Comparison of ENCODE assay signal across 22 cellular contexts in genomic region chr12:42564540-42564939, GRCh38. TPM values are rescaled to one million over a fixed set of nuclear protein-coding genes. Genes with fewer than 3 reads are reported as not detected.
DNase-seq lines count a peak whose midpoint lies in the region; ATAC-seq, FAIRE-seq and TF ChIP-seq lines count a peak whose summit lies in the region.
"Had no signal": no experiment of that assay in that cellular context is flagged by ENCODE, and none has a peak within 500 bp of the region (broad histone marks: within the 10 kb centered on the region; RNA-seq: fewer than 3 reads in every experiment).

No MANE protein-coding gene starts in this region.

- peak overlapping the region; percentile 38 for H3K9ac ChIP-seq in astrocyte (ENCODE audit: low read length)

- H4K20me1 ChIP-seq in astrocyte (ENCODE audit: insufficient read depth, low read length) (peaks cover 3% of the 10 kb centered on the region), hepatocyte (ENCODE audit: insufficient read depth, poor library complexity, severe bottlenecking) (peaks cover 26% of the 10 kb centered on the region)

- TF ChIP-seq CTCF in astrocyte (IDR thresholded peaks at IDR 0.05; ENCODE audit: insufficient read depth, low read depth, low read length) (no peak), hepatocyte (IDR thresholded peaks at IDR 0.05; ENCODE audit: poor library complexity) (no peak)

- DNase-seq in H4 (ENCODE audit: low spot score): peak; percentile 30
- DNase-seq in astrocyte (ENCODE audit: low read depth): peak; percentile 73
- no peak for DNase-seq in hepatocyte (ENCODE audit: low spot score)
- DNase-seq in putamen (ENCODE audit: low spot score): no peak
- no peak for DNase-seq in activated naive CD4-positive, alpha-beta T cell treated with anti-CD3 and anti-CD28 coated beads, Interleukin-2, amount 50 U/mL, for 72 hours (ENCODE audit: low spot score in 2 of 2)
- no peak for DNase-seq in GOT3 (lab: John Stamatoyannopoulos, UW)
- DNase-seq: ACHN; activated CD4-positive, alpha-beta T cell treated with anti-CD3 and anti-CD28 coated beads, Interleukin-2, amount 10 ng/mL, durations not matched to agents 24 days and 14 days; activated CD8-positive, alpha-beta memory T cell treated with anti-CD3 and anti-CD28 coated beads, Interleukin-2, amount 50 U/mL, for 4 hours; activated effector memory CD4-positive, alpha-beta T cell treated with Interleukin-2 at 50 U/mL for 16 hours; amniotic stem cell; colonic mucosa; left ventricle myocardium superior; NCI-H1694; right lobe of liver; upper lobe of left lung had no signal

- H3K4me3 ChIP-seq in ACC112 (ENCODE audit: low read depth, low read length) (peak overlapping the region; percentile 59), astrocyte (ENCODE audit: insufficient read depth, low read depth, low read length) (no peak overlapping the region), hepatocyte (no peak overlapping the region)
- H3K4me3 ChIP-seq: colonic mucosa, right lobe of liver, upper lobe of left lung had no signal

- H3K4me2 ChIP-seq in astrocyte (ENCODE audit: low read length) (peak overlapping the region; percentile 44), hepatocyte (peak overlapping the region; percentile 16)

- ATAC-seq in activated naive CD4-positive, alpha-beta T cell treated with anti-CD3 and anti-CD28 coated beads, Interleukin-2, amount 50 U/mL, for 72 hours: no peak
- no peak for ATAC-seq in HG03439 (IDR thresholded peaks at IDR 0.05; ENCODE audit: unreplicated experiment)
- ATAC-seq: left ventricle myocardium superior, SK-N-SH treated with all-trans-retinoic acid at 6 μM for 48 hours had no signal

- no peak overlapping the region for H3K27ac ChIP-seq in ACC112 (ENCODE audit: low read depth, low read length)
- H3K27ac ChIP-seq in astrocyte (ENCODE audit: low read depth, low read length): peak overlapping the region; percentile 39
- H3K27ac ChIP-seq in hepatocyte: no peak overlapping the region
- H3K27ac ChIP-seq: colonic mucosa, right lobe of liver had no signal

- H2AFZ ChIP-seq in ACC112 (ENCODE audit: low read length, unreplicated experiment) (peak overlapping the region; percentile 31), astrocyte (ENCODE audit: low read depth, low read length) (no peak overlapping the region), hepatocyte (no peak overlapping the region)

- H3K9me3 Mint-ChIP-seq in astrocyte (ENCODE audit: unreplicated experiment): peaks cover 4% of the 10 kb centered on the region
- no peaks in the 10 kb centered on the region for H3K9me3 Mint-ChIP-seq in activated naive CD4-positive, alpha-beta T cell treated with anti-CD3 and anti-CD28 coated beads, Interleukin-2, amount 50 U/mL, for 72 hours
- H3K9me3 Mint-ChIP-seq: activated CD4-positive, alpha-beta T cell treated with anti-CD3 and anti-CD28 coated beads, Interleukin-2, amount 10 ng/mL, durations not matched to agents 24 days and 14 days had no signal

- WGBS in hepatocyte (ENCODE audit: low lambda C conversion rate, missing lambda C conversion rate): 82% methylated on average over 4 of the region's 4 CpGs

- H3K27me3 ChIP-seq in ACC112 (ENCODE audit: insufficient read depth, low read length) (no peaks in the 10 kb centered on the region), astrocyte (ENCODE audit: insufficient read depth, low read length) (no peaks in the 10 kb centered on the region), hepatocyte (no peaks in the 10 kb centered on the region)
- H3K27me3 ChIP-seq: colonic mucosa, right lobe of liver, upper lobe of left lung had no signal

- no peaks in the 10 kb centered on the region for H3K9me2 ChIP-seq in hepatocyte (replicated peaks; ENCODE audit: insufficient read depth)

- H3K27ac Mint-ChIP-seq in astrocyte (ENCODE audit: unreplicated experiment): no peak overlapping the region
- no peak overlapping the region for H3K27ac Mint-ChIP-seq in activated naive CD4-positive, alpha-beta T cell treated with anti-CD3 and anti-CD28 coated beads, Interleukin-2, amount 50 U/mL, for 72 hours
- H3K27ac Mint-ChIP-seq: activated CD4-positive, alpha-beta T cell treated with anti-CD3 and anti-CD28 coated beads, Interleukin-2, amount 10 ng/mL, durations not matched to agents 24 days and 14 days had no signal

- peak overlapping the region; percentile 31 for H3K4me3 Mint-ChIP-seq in astrocyte (ENCODE audit: unreplicated experiment)
- H3K4me3 Mint-ChIP-seq: activated CD4-positive, alpha-beta T cell treated with anti-CD3 and anti-CD28 coated beads, Interleukin-2, amount 10 ng/mL, durations not matched to agents 24 days and 14 days had no signal

- H3K4me1 ChIP-seq in ACC112 (ENCODE audit: control insufficient read depth, insufficient read depth, low read length, unreplicated experiment) (peaks cover 10% of the 10 kb centered on the region), astrocyte (ENCODE audit: insufficient read depth, low read length) (peaks cover 17% of the 10 kb centered on the region), hepatocyte (ENCODE audit: insufficient read depth) (no peaks in the 10 kb centered on the region)
- H3K4me1 ChIP-seq: colonic mucosa, right lobe of liver had no signal

- no peaks in the 10 kb centered on the region for H3K9me3 ChIP-seq in astrocyte (ENCODE audit: insufficient read depth, low read depth, low read length)
- no peaks in the 10 kb centered on the region for H3K9me3 ChIP-seq in hepatocyte (ENCODE audit: low read depth)
- H3K9me3 ChIP-seq: colonic mucosa, right lobe of liver, upper lobe of left lung had no signal

- peaks cover 12% of the 10 kb centered on the region for H3K4me1 Mint-ChIP-seq in astrocyte (ENCODE audit: low read depth, unreplicated experiment)
- H3K4me1 Mint-ChIP-seq: activated CD4-positive, alpha-beta T cell treated with anti-CD3 and anti-CD28 coated beads, Interleukin-2, amount 10 ng/mL, durations not matched to agents 24 days and 14 days had no signal

- peaks cover 14% of the 10 kb centered on the region for H3K36me3 Mint-ChIP-seq in astrocyte (ENCODE audit: low read depth, unreplicated experiment)
- H3K36me3 Mint-ChIP-seq in activated naive CD4-positive, alpha-beta T cell treated with anti-CD3 and anti-CD28 coated beads, Interleukin-2, amount 50 U/mL, for 72 hours: no peaks in the 10 kb centered on the region

- no peak for FAIRE-seq in astrocyte (lab: Jason Lieb, UNC)
- FAIRE-seq: endothelial cell of umbilical vein, GM12891, RCC 7860 had no signal

- H3K27me3 Mint-ChIP-seq in astrocyte (ENCODE audit: low read depth, unreplicated experiment): peaks cover 3% of the 10 kb centered on the region

- H3K79me2 ChIP-seq in ACC112 (ENCODE audit: control insufficient read depth, insufficient read depth, low read length, unreplicated experiment): no peaks in the 10 kb centered on the region
- peaks cover 82% of the 10 kb centered on the region for H3K79me2 ChIP-seq in astrocyte (ENCODE audit: insufficient read depth, low read length)
- H3K79me2 ChIP-seq in hepatocyte: peaks cover 81% of the 10 kb centered on the region

- H3K36me3 ChIP-seq in ACC112 (ENCODE audit: insufficient read depth, low read length) (no peaks in the 10 kb centered on the region), astrocyte (ENCODE audit: insufficient read depth, low read length) (peaks cover 6% of the 10 kb centered on the region), hepatocyte (replicated peaks; ENCODE audit: insufficient read depth, low read depth) (no peaks in the 10 kb centered on the region)
- H3K36me3 ChIP-seq: colonic mucosa, right lobe of liver, upper lobe of left lung had no signal

RNA-seq across cellular contexts. Expression of gene PRICKLE1, which starts 25.0 kb away (rescaled TPM):
- total RNA-seq in H4 (2014; rRNA removed; shearing (Covaris generic)): 1.1 and 1.8 TPM in 2 replicates
- 34.9 and 39.5 TPM in 2 replicates for total RNA-seq in astrocyte
- total RNA-seq in hepatocyte: 23.6 and 25.9 TPM in 2 replicates
- 16.5 and 24.8 TPM in 2 replicates for polyA plus RNA-seq in hepatocyte
- not detected for total RNA-seq in activated naive CD4-positive, alpha-beta T cell treated with anti-CD3 and anti-CD28 coated beads, Interleukin-2, amount 50 U/mL, for 72 hours

Comparison
In these comparisons a context has a peak if more than half of its experiments do, and no peak if none do; other contexts are left out.
1. DNase-seq: peak in H4 (single experiment) and astrocyte (single experiment); none in hepatocyte (single experiment), putamen (single experiment), activated naive CD4-positive, alpha-beta T cell treated with anti-CD3 and anti-CD28 coated beads, Interleukin-2, amount 50 U/mL, for 72 hours (0 of 2) and GOT3 (single experiment).